Comparison of ENCODE assay signal across 1 cellular context in the genomic region with DNA sequence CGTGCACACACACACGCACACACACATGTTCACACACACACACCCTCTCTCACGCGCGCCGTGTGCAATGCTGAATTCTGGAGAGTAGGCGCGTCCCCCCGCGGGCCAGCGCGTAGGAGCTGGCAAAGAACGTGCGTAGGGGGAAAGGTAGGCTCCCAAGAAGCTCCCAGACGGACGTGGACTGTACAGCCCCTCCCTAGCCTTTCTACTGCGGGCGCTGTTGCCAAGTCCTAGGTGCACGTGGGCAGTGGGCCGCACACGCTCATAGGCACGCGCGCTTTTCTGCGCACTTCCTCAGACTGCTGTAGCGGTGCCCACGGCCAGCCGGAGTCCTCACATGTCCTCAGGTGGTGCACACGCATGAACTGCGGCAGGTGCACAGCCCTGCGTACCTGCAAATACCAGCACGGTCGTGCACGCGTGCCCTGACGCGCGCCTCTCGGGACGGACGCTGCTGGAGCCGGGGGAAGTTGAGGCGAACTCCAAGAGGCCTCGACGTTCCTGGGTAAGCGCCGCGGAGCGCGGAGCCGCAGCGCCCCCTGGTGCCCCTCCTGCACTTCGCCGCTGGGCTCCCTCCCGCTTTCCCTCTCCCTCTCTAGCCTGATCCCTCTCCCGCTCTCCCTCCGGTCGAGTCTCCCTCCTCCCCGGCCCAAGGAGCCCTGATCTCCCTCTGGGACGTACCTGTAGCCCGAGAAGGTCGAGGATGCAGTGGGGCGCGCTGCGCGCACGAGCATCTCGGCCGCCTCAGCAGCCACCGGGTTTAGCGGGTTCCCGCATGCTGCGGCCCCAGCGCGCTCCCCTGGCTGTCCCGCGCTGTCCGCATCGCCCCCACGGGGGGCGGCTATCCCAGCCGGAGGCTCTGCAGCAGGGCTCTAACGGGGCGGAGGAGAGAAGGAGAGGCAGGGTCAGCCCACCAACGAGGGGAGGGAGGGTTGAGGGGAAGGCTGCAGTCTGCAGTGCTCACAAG.
TF ChIP-seq lines count a peak whose summit lies in the region.

No MANE protein-coding gene starts in this region.

TF ChIP-seq in HepG2, 621 proteins besides CTCF, POLR2A, EP300 and RAD21 (continued from another document and continues in another):
- TF ChIP-seq, protein P1, sequence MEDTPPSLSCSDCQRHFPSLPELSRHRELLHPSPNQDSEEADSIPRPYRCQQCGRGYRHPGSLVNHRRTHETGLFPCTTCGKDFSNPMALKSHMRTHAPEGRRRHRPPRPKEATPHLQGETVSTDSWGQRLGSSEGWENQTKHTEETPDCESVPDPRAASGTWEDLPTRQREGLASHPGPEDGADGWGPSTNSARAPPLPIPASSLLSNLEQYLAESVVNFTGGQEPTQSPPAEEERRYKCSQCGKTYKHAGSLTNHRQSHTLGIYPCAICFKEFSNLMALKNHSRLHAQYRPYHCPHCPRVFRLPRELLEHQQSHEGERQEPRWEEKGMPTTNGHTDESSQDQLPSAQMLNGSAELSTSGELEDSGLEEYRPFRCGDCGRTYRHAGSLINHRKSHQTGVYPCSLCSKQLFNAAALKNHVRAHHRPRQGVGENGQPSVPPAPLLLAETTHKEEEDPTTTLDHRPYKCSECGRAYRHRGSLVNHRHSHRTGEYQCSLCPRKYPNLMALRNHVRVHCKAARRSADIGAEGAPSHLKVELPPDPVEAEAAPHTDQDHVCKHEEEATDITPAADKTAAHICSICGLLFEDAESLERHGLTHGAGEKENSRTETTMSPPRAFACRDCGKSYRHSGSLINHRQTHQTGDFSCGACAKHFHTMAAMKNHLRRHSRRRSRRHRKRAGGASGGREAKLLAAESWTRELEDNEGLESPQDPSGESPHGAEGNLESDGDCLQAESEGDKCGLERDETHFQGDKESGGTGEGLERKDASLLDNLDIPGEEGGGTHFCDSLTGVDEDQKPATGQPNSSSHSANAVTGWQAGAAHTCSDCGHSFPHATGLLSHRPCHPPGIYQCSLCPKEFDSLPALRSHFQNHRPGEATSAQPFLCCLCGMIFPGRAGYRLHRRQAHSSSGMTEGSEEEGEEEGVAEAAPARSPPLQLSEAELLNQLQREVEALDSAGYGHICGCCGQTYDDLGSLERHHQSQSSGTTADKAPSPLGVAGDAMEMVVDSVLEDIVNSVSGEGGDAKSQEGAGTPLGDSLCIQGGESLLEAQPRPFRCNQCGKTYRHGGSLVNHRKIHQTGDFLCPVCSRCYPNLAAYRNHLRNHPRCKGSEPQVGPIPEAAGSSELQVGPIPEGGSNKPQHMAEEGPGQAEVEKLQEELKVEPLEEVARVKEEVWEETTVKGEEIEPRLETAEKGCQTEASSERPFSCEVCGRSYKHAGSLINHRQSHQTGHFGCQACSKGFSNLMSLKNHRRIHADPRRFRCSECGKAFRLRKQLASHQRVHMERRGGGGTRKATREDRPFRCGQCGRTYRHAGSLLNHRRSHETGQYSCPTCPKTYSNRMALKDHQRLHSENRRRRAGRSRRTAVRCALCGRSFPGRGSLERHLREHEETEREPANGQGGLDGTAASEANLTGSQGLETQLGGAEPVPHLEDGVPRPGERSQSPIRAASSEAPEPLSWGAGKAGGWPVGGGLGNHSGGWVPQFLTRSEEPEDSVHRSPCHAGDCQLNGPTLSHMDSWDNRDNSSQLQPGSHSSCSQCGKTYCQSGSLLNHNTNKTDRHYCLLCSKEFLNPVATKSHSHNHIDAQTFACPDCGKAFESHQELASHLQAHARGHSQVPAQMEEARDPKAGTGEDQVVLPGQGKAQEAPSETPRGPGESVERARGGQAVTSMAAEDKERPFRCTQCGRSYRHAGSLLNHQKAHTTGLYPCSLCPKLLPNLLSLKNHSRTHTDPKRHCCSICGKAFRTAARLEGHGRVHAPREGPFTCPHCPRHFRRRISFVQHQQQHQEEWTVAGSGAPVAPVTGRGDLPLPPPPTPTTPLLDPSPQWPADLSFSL (CRISPR knock-in tag; IDR thresholded peaks at IDR 0.05): no peak
- TF ChIP-seq RNF2 (conservative IDR thresholded peaks at IDR 0.05; ENCODE audit: low read depth): no peak
- no peak for TF ChIP-seq ZNF816 (CRISPR knock-in tag; IDR thresholded peaks at IDR 0.05; ENCODE audit: borderline replicate concordance)
- 0 out of 2 replicates have a peak, but pooled peaks have one; percentile 33 for TF ChIP-seq KMT2B (CRISPR knock-in tag; IDR thresholded peaks at IDR 0.05)
- no peak for TF ChIP-seq ESRRA (CRISPR knock-in tag; IDR thresholded peaks at IDR 0.05; ENCODE audit: low read depth)
- TF ChIP-seq, protein P2, sequence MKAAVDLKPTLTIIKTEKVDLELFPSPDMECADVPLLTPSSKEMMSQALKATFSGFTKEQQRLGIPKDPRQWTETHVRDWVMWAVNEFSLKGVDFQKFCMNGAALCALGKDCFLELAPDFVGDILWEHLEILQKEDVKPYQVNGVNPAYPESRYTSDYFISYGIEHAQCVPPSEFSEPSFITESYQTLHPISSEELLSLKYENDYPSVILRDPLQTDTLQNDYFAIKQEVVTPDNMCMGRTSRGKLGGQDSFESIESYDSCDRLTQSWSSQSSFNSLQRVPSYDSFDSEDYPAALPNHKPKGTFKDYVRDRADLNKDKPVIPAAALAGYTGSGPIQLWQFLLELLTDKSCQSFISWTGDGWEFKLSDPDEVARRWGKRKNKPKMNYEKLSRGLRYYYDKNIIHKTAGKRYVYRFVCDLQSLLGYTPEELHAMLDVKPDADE (CRISPR knock-in tag; IDR thresholded peaks at IDR 0.05): no peak
- TF ChIP-seq GATAD1 (CRISPR knock-in tag; IDR thresholded peaks at IDR 0.05): no peak
- no peak; the same call in 1 of the 2 replicates for TF ChIP-seq MTA1 (CRISPR knock-in tag; IDR thresholded peaks at IDR 0.05; ENCODE audit: borderline replicate concordance)
- no peak for TF ChIP-seq ASH2L (IDR thresholded peaks at IDR 0.05; ENCODE audit: insufficient read length, low read depth, low read length)
- TF ChIP-seq, protein P3, sequence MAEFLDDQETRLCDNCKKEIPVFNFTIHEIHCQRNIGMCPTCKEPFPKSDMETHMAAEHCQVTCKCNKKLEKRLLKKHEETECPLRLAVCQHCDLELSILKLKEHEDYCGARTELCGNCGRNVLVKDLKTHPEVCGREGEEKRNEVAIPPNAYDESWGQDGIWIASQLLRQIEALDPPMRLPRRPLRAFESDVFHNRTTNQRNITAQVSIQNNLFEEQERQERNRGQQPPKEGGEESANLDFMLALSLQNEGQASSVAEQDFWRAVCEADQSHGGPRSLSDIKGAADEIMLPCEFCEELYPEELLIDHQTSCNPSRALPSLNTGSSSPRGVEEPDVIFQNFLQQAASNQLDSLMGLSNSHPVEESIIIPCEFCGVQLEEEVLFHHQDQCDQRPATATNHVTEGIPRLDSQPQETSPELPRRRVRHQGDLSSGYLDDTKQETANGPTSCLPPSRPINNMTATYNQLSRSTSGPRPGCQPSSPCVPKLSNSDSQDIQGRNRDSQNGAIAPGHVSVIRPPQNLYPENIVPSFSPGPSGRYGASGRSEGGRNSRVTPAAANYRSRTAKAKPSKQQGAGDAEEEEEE (CRISPR knock-in tag; IDR thresholded peaks at IDR 0.05; ENCODE audit: borderline replicate concordance): peak; percentile 93; the same call in 1 of the 2 replicates
- TF ChIP-seq ZNF567 (CRISPR knock-in tag; IDR thresholded peaks at IDR 0.05; ENCODE audit: borderline replicate concordance): peak; percentile 74
- TF ChIP-seq, protein P4, sequence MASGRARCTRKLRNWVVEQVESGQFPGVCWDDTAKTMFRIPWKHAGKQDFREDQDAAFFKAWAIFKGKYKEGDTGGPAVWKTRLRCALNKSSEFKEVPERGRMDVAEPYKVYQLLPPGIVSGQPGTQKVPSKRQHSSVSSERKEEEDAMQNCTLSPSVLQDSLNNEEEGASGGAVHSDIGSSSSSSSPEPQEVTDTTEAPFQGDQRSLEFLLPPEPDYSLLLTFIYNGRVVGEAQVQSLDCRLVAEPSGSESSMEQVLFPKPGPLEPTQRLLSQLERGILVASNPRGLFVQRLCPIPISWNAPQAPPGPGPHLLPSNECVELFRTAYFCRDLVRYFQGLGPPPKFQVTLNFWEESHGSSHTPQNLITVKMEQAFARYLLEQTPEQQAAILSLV (CRISPR knock-in tag; IDR thresholded peaks at IDR 0.05; ENCODE audit: borderline replicate concordance): peak; percentile 81; the same call in 1 of the 2 replicates
- TF ChIP-seq, protein P5, sequence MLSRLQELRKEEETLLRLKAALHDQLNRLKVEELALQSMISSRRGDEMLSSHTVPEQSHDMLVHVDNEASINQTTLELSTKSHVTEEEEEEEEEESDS (CRISPR knock-in tag; IDR thresholded peaks at IDR 0.05; ENCODE audit: borderline replicate concordance): no peak
- TF ChIP-seq ZNF841 (CRISPR knock-in tag; IDR thresholded peaks at IDR 0.05; ENCODE audit: borderline replicate concordance): no peak
- no peak for TF ChIP-seq MEIS2 (CRISPR knock-in tag; IDR thresholded peaks at IDR 0.05)
- peak; percentile 81 for TF ChIP-seq DNMT1 (CRISPR knock-in tag; IDR thresholded peaks at IDR 0.05)
- TF ChIP-seq ZNF577 (CRISPR knock-in tag; IDR thresholded peaks at IDR 0.05; ENCODE audit: borderline replicate concordance, low read depth): no peak
- TF ChIP-seq MAFK (conservative IDR thresholded peaks at IDR 0.05 in 1 of 2, IDR thresholded peaks at IDR 0.05 in 1 of 2; ENCODE audit: low read length in 2 of 2): no peak
- no peak for TF ChIP-seq ZNF557 (CRISPR knock-in tag; IDR thresholded peaks at IDR 0.05)
- TF ChIP-seq, protein P6, sequence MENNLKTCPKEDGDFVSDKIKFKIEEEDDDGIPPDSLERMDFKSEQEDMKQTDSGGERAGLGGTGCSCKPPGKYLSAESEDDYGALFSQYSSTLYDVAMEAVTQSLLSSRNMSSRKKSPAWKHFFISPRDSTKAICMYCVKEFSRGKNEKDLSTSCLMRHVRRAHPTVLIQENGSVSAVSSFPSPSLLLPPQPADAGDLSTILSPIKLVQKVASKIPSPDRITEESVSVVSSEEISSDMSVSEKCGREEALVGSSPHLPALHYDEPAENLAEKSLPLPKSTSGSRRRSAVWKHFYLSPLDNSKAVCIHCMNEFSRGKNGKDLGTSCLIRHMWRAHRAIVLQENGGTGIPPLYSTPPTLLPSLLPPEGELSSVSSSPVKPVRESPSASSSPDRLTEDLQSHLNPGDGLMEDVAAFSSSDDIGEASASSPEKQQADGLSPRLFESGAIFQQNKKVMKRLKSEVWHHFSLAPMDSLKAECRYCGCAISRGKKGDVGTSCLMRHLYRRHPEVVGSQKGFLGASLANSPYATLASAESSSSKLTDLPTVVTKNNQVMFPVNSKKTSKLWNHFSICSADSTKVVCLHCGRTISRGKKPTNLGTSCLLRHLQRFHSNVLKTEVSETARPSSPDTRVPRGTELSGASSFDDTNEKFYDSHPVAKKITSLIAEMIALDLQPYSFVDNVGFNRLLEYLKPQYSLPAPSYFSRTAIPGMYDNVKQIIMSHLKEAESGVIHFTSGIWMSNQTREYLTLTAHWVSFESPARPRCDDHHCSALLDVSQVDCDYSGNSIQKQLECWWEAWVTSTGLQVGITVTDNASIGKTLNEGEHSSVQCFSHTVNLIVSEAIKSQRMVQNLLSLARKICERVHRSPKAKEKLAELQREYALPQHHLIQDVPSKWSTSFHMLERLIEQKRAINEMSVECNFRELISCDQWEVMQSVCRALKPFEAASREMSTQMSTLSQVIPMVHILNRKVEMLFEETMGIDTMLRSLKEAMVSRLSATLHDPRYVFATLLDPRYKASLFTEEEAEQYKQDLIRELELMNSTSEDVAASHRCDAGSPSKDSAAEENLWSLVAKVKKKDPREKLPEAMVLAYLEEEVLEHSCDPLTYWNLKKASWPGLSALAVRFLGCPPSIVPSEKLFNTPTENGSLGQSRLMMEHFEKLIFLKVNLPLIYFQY (CRISPR knock-in tag; IDR thresholded peaks at IDR 0.05; ENCODE audit: borderline replicate concordance): no peak
- no peak for TF ChIP-seq SMAD3 (CRISPR knock-in tag; IDR thresholded peaks at IDR 0.05)
- TF ChIP-seq ZNF17 (CRISPR knock-in tag; IDR thresholded peaks at IDR 0.05): no peak
- TF ChIP-seq ZSCAN25 (CRISPR knock-in tag; IDR thresholded peaks at IDR 0.05): peak; percentile 38; the same call in 1 of the 2 replicates
- TF ChIP-seq, protein P7, sequence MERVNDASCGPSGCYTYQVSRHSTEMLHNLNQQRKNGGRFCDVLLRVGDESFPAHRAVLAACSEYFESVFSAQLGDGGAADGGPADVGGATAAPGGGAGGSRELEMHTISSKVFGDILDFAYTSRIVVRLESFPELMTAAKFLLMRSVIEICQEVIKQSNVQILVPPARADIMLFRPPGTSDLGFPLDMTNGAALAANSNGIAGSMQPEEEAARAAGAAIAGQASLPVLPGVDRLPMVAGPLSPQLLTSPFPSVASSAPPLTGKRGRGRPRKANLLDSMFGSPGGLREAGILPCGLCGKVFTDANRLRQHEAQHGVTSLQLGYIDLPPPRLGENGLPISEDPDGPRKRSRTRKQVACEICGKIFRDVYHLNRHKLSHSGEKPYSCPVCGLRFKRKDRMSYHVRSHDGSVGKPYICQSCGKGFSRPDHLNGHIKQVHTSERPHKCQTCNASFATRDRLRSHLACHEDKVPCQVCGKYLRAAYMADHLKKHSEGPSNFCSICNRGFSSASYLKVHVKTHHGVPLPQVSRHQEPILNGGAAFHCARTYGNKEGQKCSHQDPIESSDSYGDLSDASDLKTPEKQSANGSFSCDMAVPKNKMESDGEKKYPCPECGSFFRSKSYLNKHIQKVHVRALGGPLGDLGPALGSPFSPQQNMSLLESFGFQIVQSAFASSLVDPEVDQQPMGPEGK (CRISPR knock-in tag; IDR thresholded peaks at IDR 0.05): no peak
- TF ChIP-seq ZSCAN20 (CRISPR knock-in tag; IDR thresholded peaks at IDR 0.05; ENCODE audit: borderline replicate concordance): no peak
- no peak for TF ChIP-seq SYNCRIP (IDR thresholded peaks at IDR 0.05; ENCODE audit: insufficient read depth, low read depth, low read length)
- TF ChIP-seq KDM5A (IDR thresholded peaks at IDR 0.05; ENCODE audit: borderline replicate concordance, low read length): no peak
- TF ChIP-seq, protein P8, sequence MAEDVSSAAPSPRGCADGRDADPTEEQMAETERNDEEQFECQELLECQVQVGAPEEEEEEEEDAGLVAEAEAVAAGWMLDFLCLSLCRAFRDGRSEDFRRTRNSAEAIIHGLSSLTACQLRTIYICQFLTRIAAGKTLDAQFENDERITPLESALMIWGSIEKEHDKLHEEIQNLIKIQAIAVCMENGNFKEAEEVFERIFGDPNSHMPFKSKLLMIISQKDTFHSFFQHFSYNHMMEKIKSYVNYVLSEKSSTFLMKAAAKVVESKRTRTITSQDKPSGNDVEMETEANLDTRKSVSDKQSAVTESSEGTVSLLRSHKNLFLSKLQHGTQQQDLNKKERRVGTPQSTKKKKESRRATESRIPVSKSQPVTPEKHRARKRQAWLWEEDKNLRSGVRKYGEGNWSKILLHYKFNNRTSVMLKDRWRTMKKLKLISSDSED (CRISPR knock-in tag; IDR thresholded peaks at IDR 0.05): no peak
- no peak for TF ChIP-seq PITX1 (CRISPR knock-in tag; IDR thresholded peaks at IDR 0.05)
- TF ChIP-seq, protein P9, sequence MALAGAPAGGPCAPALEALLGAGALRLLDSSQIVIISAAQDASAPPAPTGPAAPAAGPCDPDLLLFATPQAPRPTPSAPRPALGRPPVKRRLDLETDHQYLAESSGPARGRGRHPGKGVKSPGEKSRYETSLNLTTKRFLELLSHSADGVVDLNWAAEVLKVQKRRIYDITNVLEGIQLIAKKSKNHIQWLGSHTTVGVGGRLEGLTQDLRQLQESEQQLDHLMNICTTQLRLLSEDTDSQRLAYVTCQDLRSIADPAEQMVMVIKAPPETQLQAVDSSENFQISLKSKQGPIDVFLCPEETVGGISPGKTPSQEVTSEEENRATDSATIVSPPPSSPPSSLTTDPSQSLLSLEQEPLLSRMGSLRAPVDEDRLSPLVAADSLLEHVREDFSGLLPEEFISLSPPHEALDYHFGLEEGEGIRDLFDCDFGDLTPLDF (CRISPR knock-in tag; IDR thresholded peaks at IDR 0.05): no peak
- no peak for TF ChIP-seq ZNF614 (CRISPR knock-in tag; IDR thresholded peaks at IDR 0.05; ENCODE audit: borderline replicate concordance)
- no peak for TF ChIP-seq NR2F1 (CRISPR knock-in tag; IDR thresholded peaks at IDR 0.05)
- TF ChIP-seq NRL (CRISPR knock-in tag; IDR thresholded peaks at IDR 0.05; ENCODE audit: borderline replicate concordance): no peak; the same call in 1 of the 2 replicates
- TF ChIP-seq NPAS2 (CRISPR knock-in tag; IDR thresholded peaks at IDR 0.05; ENCODE audit: borderline replicate concordance): no peak
- TF ChIP-seq GLI4 (CRISPR knock-in tag; IDR thresholded peaks at IDR 0.05; ENCODE audit: borderline replicate concordance): no peak
- TF ChIP-seq ZNF337 (CRISPR knock-in tag; IDR thresholded peaks at IDR 0.05; ENCODE audit: borderline replicate concordance, low read depth): no peak
